In the genomic region with DNA sequence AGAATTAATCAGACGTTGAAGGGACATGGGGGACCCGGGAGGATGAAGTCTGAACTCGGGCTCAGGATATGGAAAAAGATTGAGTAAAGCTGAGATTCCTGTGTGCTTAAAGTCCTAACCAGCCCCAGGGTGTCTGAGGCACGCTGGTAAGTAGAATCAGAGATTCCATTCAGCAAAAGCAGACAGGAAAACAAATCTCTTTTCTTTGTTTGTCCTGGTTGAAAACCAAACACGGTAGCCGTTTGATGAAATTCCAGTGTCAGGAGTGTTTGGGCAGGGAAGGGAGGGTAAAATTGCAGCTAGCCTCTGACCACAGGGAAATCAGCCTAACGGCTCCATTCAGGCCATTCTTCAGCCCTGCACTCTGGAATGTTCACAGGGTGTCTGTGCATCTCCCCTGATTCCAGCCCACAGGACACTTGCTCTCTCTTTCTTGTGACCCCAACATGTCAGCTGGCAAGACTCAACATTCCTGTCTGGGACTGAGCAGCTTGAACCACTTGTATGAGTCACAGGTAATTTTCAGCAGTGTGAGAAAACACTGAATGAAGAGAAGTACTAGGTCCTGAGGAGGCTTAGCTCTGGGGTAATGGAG, we compare ENCODE assay signal across 8 cellular contexts. TPM values are rescaled to one million over a fixed set of nuclear protein-coding genes. Genes with fewer than 3 reads are reported as not detected.
A peak's percentile ranks its signal among the peaks of the same experiment; 100 is the strongest.
DNase-seq lines count a peak whose midpoint lies in the region; ATAC-seq and TF ChIP-seq lines count a peak whose summit lies in the region.

No MANE protein-coding gene starts in this region.

- ATAC-seq in CD4-positive, alpha-beta T cell (ENCODE audit: poor library complexity), result no peak
- ATAC-seq in IMR-90 (ENCODE audit: low read depth) (peak; percentile 91), upper lobe of left lung (ENCODE audit: low FRiP score in 2 of 2) (peak; percentile 71 to 87), HG02970 (IDR thresholded peaks at IDR 0.05; ENCODE audit: low FRiP score, unreplicated experiment) (no peak)

- H3K14ac ChIP-seq in IMR-90 (replicated peaks; ENCODE audit: low read depth, low read length), result 0 out of 2 replicates have a peak overlapping the region, but pooled peaks have one; percentile 18

- H2AK5ac ChIP-seq in IMR-90 (ENCODE audit: low read depth, low read length), result no peak overlapping the region

- peaks cover 2% of the 10 kb centered on the region; the same call in 1 of the 2 replicates for H3K9me1 ChIP-seq in IMR-90 (ENCODE audit: insufficient read depth, low read length)

- H3K9me3 Mint-ChIP-seq in CD4-positive, alpha-beta T cell, result no peaks in the 10 kb centered on the region
- no peaks in the 10 kb centered on the region for H3K9me3 Mint-ChIP-seq in MCF 10A (ENCODE audit: unreplicated experiment)

- DNase-seq in CD4-positive, alpha-beta T cell, result no peak
- DNase-seq in IMR-90 (peak; percentile 92), MCF 10A (ENCODE audit: unreplicated experiment) (peak; percentile 71), left kidney (ENCODE audit: low read depth, low spot score) (peak; percentile 66), upper lobe of left lung (peak in 1 of 2 donors; percentile 66), A673 (ENCODE audit: low spot score) (no peak), NCI-H2081 (lab: John Stamatoyannopoulos, UW) (no peak)

- no peak overlapping the region; the same call in 1 of the 2 replicates for H3K23ac ChIP-seq in IMR-90 (ENCODE audit: low read depth, low read length)

- 0 out of 4 replicates have a peak overlapping the region, but pooled peaks of 1 of the 2 experiments have one; percentile 10 for H4K8ac ChIP-seq in IMR-90 (ENCODE audit: low read depth in 2 of 2, low read length in 2 of 2)

- peak overlapping the region; percentile 6 for H3K4me2 ChIP-seq in IMR-90 (ENCODE audit: low read depth, low read length)

- H2AFZ ChIP-seq in IMR-90 (replicated peaks; ENCODE audit: low read length, poor library complexity), result peak overlapping the region; percentile 76

- peak overlapping the region; percentile 73 for H2BK5ac ChIP-seq in IMR-90 (ENCODE audit: low read depth, low read length, poor library complexity, severe bottlenecking)

- 4% methylated on average over 5 of the region's 7 CpGs; no CpG with 5 or more reads in 1 of the 2 experiments for WGBS in IMR-90 (ENCODE audit: extremely low coverage in 2 of 2, insufficient read length in 1 of 2), 2 experiments
- WGBS in upper lobe of left lung, 2 donors, result 17 to 33% methylated on average over 7 of the region's 7 CpGs

- dilution Hi-C loops in IMR-90 (cut with HindIII; ENCODE audit: low sequenced_read_pairs, unreplicated experiment), result no loop called here

- no peak overlapping the region for H3K56ac ChIP-seq in IMR-90 (ENCODE audit: extremely low read depth, insufficient read depth, low read length)

- H2BK20ac ChIP-seq in IMR-90 (ENCODE audit: low read depth, low read length), result no peak overlapping the region

- in situ Hi-C loops in IMR-90 (cut with MboI; ENCODE audit: low sequenced_read_pairs), result no loop called here

- TF ChIP-seq CTCF in CD4-positive, alpha-beta T cell (IDR thresholded peaks at IDR 0.05), result no peak
- TF ChIP-seq CTCF in IMR-90 (conservative IDR thresholded peaks at IDR 0.05; ENCODE audit: low read depth, low read length) (no peak), MCF 10A (IDR thresholded peaks at IDR 0.05; ENCODE audit: unreplicated experiment) (no peak), upper lobe of left lung (IDR thresholded peaks at IDR 0.05) (no peak), A673 (conservative IDR thresholded peaks at IDR 0.05; ENCODE audit: low read depth, low read length) (no peak)

- H3K9ac ChIP-seq in IMR-90 (ENCODE audit: low read depth, low read length), result no peak overlapping the region

- TF ChIP-seq POLR2A in IMR-90 (IDR thresholded peaks at IDR 0.05; ENCODE audit: low read depth, low read length) (no peak), upper lobe of left lung (IDR thresholded peaks at IDR 0.05) (peak in 1 of 4 donors; percentile 26)

- H3K4me3 Mint-ChIP-seq in CD4-positive, alpha-beta T cell, result peak overlapping the region; percentile 96
- peak overlapping the region; percentile 5 for H3K4me3 Mint-ChIP-seq in MCF 10A (ENCODE audit: unreplicated experiment)

- H3K18ac ChIP-seq in IMR-90 (ENCODE audit: low read depth, low read length), result no peak overlapping the region; the same call in 1 of the 2 replicates

- no peak overlapping the region; the same call in 2 of the 3 replicates for H2BK15ac ChIP-seq in IMR-90 (ENCODE audit: low read depth, low read length)

- H3K79me1 ChIP-seq in IMR-90 (ENCODE audit: low read depth in 1 of 2, low read length in 2 of 2), result no peaks in the 10 kb centered on the region

- no peak overlapping the region for H3K27ac ChIP-seq in CD4-positive, alpha-beta T cell (ENCODE audit: low read depth, low read length)
- H3K27ac ChIP-seq in IMR-90 (ENCODE audit: insufficient read depth, low read length), result no peak overlapping the region
- H3K27ac ChIP-seq in upper lobe of left lung, result peak overlapping the region; percentile 78 to 90 (median 87)
- no peak overlapping the region for H3K27ac ChIP-seq in A673 (ENCODE audit: low read depth, low read length, poor library complexity, severe bottlenecking)

- H3K27me3 ChIP-seq in CD4-positive, alpha-beta T cell (ENCODE audit: control insufficient read depth, insufficient read depth, low read length), result no peaks in the 10 kb centered on the region
- H3K27me3 ChIP-seq in IMR-90 (ENCODE audit: control insufficient read depth, insufficient read depth, low read length) (no peaks in the 10 kb centered on the region; the same call in 1 of the 2 replicates), upper lobe of left lung (no peaks in the 10 kb centered on the region), A673 (replicated peaks; ENCODE audit: insufficient read depth, low read depth, low read length, poor library complexity) (no peaks in the 10 kb centered on the region)

- H2BK120ac ChIP-seq in IMR-90 (ENCODE audit: low read depth, low read length), result peak overlapping the region; percentile 4; the same call in 1 of the 2 replicates

- intact Hi-C loops in CD4-positive, alpha-beta T cell (cut with DNase I, micrococcal nuclease), result loop anchor here in 1 of 2 experiments (5.0 kb wide), 1 partner anchor 40 kb away; no protein-coding TSS in a partner anchor
- intact Hi-C loops in IMR-90 (cut with micrococcal nuclease) (loop anchor here (5.0 kb wide), 1 partner anchor 120 kb away; a partner anchor contains a TSS), MCF 10A (cut with micrococcal nuclease) (loop anchor here (5.0 kb wide), 1 partner anchor 120 kb away; a partner anchor contains a TSS), A673 (cut with micrococcal nuclease; ENCODE audit: unreplicated experiment) (no loop called here)

- no peak overlapping the region for H2AK9ac ChIP-seq in IMR-90 (replicated peaks; ENCODE audit: low read depth, low read length, poor library complexity)

- H3K27me3 Mint-ChIP-seq in CD4-positive, alpha-beta T cell, result no peaks in the 10 kb centered on the region
- H3K27me3 Mint-ChIP-seq in MCF 10A (ENCODE audit: insufficient read depth, unreplicated experiment), result no peaks in the 10 kb centered on the region

- CTCF ChIA-PET in CD4-positive, alpha-beta T cell (lab: Charles Lee), result interaction anchor here (0.8 to 4.5 kb wide), 5 partner anchors 12 to 128 kb away, joined by 3 to 12 read pairs (median 4); no protein-coding TSS in a partner anchor
- CTCF ChIA-PET in IMR-90 (lab: Yijun Ruan, JAX), result no interaction called here
- CTCF ChIA-PET in MCF 10A (lab: Yijun Ruan, JAX), result interaction anchor here (0.6 to 2.5 kb wide), 3 partner anchors 34 to 120 kb away, joined by 3 to 11 read pairs (median 8); no protein-coding TSS in a partner anchor
- CTCF ChIA-PET in A673 (lab: Charles Lee), result no interaction called here

- peak overlapping the region; percentile 98 for H3K27ac Mint-ChIP-seq in CD4-positive, alpha-beta T cell
- peak overlapping the region; percentile 89 for H3K27ac Mint-ChIP-seq in MCF 10A (ENCODE audit: low read depth, unreplicated experiment)

- TF ChIP-seq EP300 in upper lobe of left lung (IDR thresholded peaks at IDR 0.05), result peak in 1 of 4 donors; percentile 14

- BruUV-seq in IMR-90 (replicated peaks; lab: Mats Ljungman, UMichigan) (no TSS peak), MCF 10A (replicated peaks; lab: Mats Ljungman, UMichigan) (no TSS peak), A673 (replicated peaks; lab: Mats Ljungman, UMichigan) (no TSS peak)

- no peak overlapping the region; the same call in 1 of the 2 replicates for H4K5ac ChIP-seq in IMR-90 (ENCODE audit: low read depth, low read length)

- no peaks in the 10 kb centered on the region for H3K36me3 ChIP-seq in IMR-90 (ENCODE audit: control insufficient read depth, insufficient read depth, low read length)
- H3K36me3 ChIP-seq in upper lobe of left lung, result no peaks in the 10 kb centered on the region
- no peaks in the 10 kb centered on the region for H3K36me3 ChIP-seq in A673 (ENCODE audit: insufficient read depth, low read length, poor library complexity, severe bottlenecking)

- peaks cover 7% of the 10 kb centered on the region; the same call in 1 of the 2 replicates for H4K20me1 ChIP-seq in IMR-90 (ENCODE audit: insufficient read depth, low read length)

- H3K4me1 ChIP-seq in IMR-90 (ENCODE audit: control insufficient read depth, insufficient read depth, low read length), result peaks cover 7% of the 10 kb centered on the region
- H3K4me1 ChIP-seq in upper lobe of left lung, result peaks cover 32 to 52% (median 37%) of the 10 kb centered on the region in 4 donors
- H3K4me1 ChIP-seq in A673 (ENCODE audit: insufficient read depth, low read length, poor library complexity, severe bottlenecking), result no peaks in the 10 kb centered on the region

- no peaks in the 10 kb centered on the region for H3K9me3 ChIP-seq in CD4-positive, alpha-beta T cell (ENCODE audit: control insufficient read depth, low read length)
- H3K9me3 ChIP-seq in IMR-90 (ENCODE audit: control insufficient read depth, insufficient read depth, low read length), result no peaks in the 10 kb centered on the region
- no peaks in the 10 kb centered on the region for H3K9me3 ChIP-seq in upper lobe of left lung
- H3K9me3 ChIP-seq in A673 (ENCODE audit: low read depth, low read length, poor library complexity, severe bottlenecking), result no peaks in the 10 kb centered on the region

- H3K4me3 ChIP-seq in IMR-90 (ENCODE audit: insufficient read depth, low read depth, low read length) (no peak overlapping the region), upper lobe of left lung (peak overlapping the region in 1 of 4 donors; percentile 44), A673 (ENCODE audit: low read depth, low read length, poor library complexity, severe bottlenecking) (no peak overlapping the region)

- peak overlapping the region; percentile 17; the same call in 1 of the 2 replicates for H3K4ac ChIP-seq in IMR-90 (ENCODE audit: low read depth, low read length)

- H4K91ac ChIP-seq in IMR-90 (ENCODE audit: insufficient read depth, low read depth, low read length), result peak overlapping the region; percentile 29; the same call in 1 of the 2 replicates

- peaks cover 40% of the 10 kb centered on the region for H3K4me1 Mint-ChIP-seq in CD4-positive, alpha-beta T cell (ENCODE audit: low read depth)
- peaks cover 15% of the 10 kb centered on the region for H3K4me1 Mint-ChIP-seq in MCF 10A (ENCODE audit: insufficient read depth, unreplicated experiment)

- no peak for TF ChIP-seq RAD21 in IMR-90 (IDR thresholded peaks at IDR 0.05; ENCODE audit: low read length)

- POLR2A ChIA-PET in CD4-positive, alpha-beta T cell (lab: Charles Lee), result interaction anchor here (0.6 to 4.4 kb wide), 9 partner anchors 7 to 182 kb away, joined by 3 to 88 read pairs (median 5); a partner anchor contains a TSS
- POLR2A ChIA-PET in IMR-90 (lab: Charles Lee; ENCODE audit: unreplicated experiment) (no interaction called here), MCF 10A (lab: Yijun Ruan, JAX) (interaction anchor here (0.6 to 2.2 kb wide), 20 partner anchors 8 to 574 kb away, joined by 3 to 27 read pairs (median 4); a partner anchor contains a TSS), A673 (lab: Charles Lee; ENCODE audit: low non-redundant PET) (no interaction called here)

- H3K36me3 Mint-ChIP-seq in CD4-positive, alpha-beta T cell (ENCODE audit: low read depth), result peaks cover 5% of the 10 kb centered on the region
- H3K36me3 Mint-ChIP-seq in MCF 10A (ENCODE audit: insufficient read depth, unreplicated experiment), result no peaks in the 10 kb centered on the region

RNA-seq across cellular contexts. Expression of a gene that starts 31.0 kb away (rescaled TPM):
- 1 to 10 TPM; 1.1 to 3.4 TPM for total RNA-seq in CD4-positive, alpha-beta T cell
- total RNA-seq in IMR-90 (2012; rRNA removed), result not detected in 2 replicates
- not detected in 2 replicates for polyA plus RNA-seq in IMR-90 (2012; rRNA removed)
- not detected in 2 replicates for polyA plus RNA-seq in IMR-90 (2012; cell fraction: cytosol; rRNA removed)
- not detected in 2 replicates for polyA plus RNA-seq in IMR-90 (2012; cell fraction: nucleus; rRNA removed; ENCODE audit: low replicate concordance)
- not detected in 2 replicates for total RNA-seq in MCF 10A (2022)
- 10 to 100 TPM; 15.6 to 73.3 (median 36.2) TPM for total RNA-seq in upper lobe of left lung
- total RNA-seq in A673 (2021), result 0.42 TPM in 1 of 2 replicates, not detected in the other

Comparison
In these comparisons a context has a peak if more than half of its experiments do, and no peak if none do; other contexts are left out.
1. ATAC-seq: peak in IMR-90 (single experiment) and upper lobe of left lung (2 of 2); none in CD4-positive, alpha-beta T cell (single experiment) and HG02970 (single experiment).
2. DNase-seq: peak in IMR-90 (single experiment), MCF 10A (single experiment) and left kidney (single experiment); none in CD4-positive, alpha-beta T cell (0 of 10), A673 (single experiment) and NCI-H2081 (0 of 2).
3. H3K27ac ChIP-seq: peak in upper lobe of left lung (4 of 4); none in CD4-positive, alpha-beta T cell (single experiment), IMR-90 (single experiment) and A673 (single experiment).
4. CTCF ChIA-PET loops: an anchor here in CD4-positive, alpha-beta T cell (0.8 to 4.5 kb wide) and MCF 10A (0.6 to 2.5 kb wide); none called in IMR-90 and A673.
5. POLR2A ChIA-PET loops: an anchor here in CD4-positive, alpha-beta T cell (0.6 to 4.4 kb wide) and MCF 10A (0.6 to 2.2 kb wide); none called in IMR-90 and A673.